1 cellular context compared by ENCODE assay signal in genomic region chr6:43180985-43181384, GRCh38.
TF ChIP-seq lines count a peak whose summit lies in the region.

No MANE protein-coding gene starts in this region.

TF ChIP-seq in K562, 482 proteins besides CTCF, POLR2A, EP300 and RAD21:
- 0 out of 2 replicates have a peak, but pooled peaks have one; percentile 52 for TF ChIP-seq SUPT5H (IDR thresholded peaks at IDR 0.05)
- TF ChIP-seq NONO (IDR thresholded peaks at IDR 0.05; ENCODE audit: low read depth in 2 of 2, low read length in 1 of 2) = no peak
- no peak for TF ChIP-seq ETV5 (CRISPR knock-in tag; IDR thresholded peaks at IDR 0.05; ENCODE audit: low read depth)
- peak; percentile 11 for TF ChIP-seq CHD4 (IDR thresholded peaks at IDR 0.05; ENCODE audit: insufficient read depth, insufficient replicate concordance, low read depth, low read length, poor library complexity, severe bottlenecking)
- TF ChIP-seq EGR1 (conservative IDR thresholded peaks at IDR 0.05) = peak; percentile 65
- TF ChIP-seq BRD9 (IDR thresholded peaks at IDR 0.05; ENCODE audit: low read depth, partially characterized antibody) = no peak
- TF ChIP-seq LARP7 (IDR thresholded peaks at IDR 0.05) = peak; percentile 50; the same call in 1 of the 2 replicates
- no peak for TF ChIP-seq SMC3 (conservative IDR thresholded peaks at IDR 0.05; ENCODE audit: insufficient read depth, low read depth, low read length)
- no peak for TF ChIP-seq CBX5 (IDR thresholded peaks at IDR 0.05; ENCODE audit: borderline replicate concordance, low read depth)
- TF ChIP-seq ARID1B (IDR thresholded peaks at IDR 0.05) = 0 out of 2 replicates have a peak, but pooled peaks have one; percentile 9
- 0 out of 2 replicates have a peak, but pooled peaks have one; percentile 42 for TF ChIP-seq ELF4 (CRISPR knock-in tag; IDR thresholded peaks at IDR 0.05)
- peak; percentile 62 for TF ChIP-seq POLR2B (IDR thresholded peaks at IDR 0.05; ENCODE audit: low read depth, partially characterized antibody)
- TF ChIP-seq THAP7 (CRISPR knock-in tag; IDR thresholded peaks at IDR 0.05) = no peak
- TF ChIP-seq PKNOX1 (IDR thresholded peaks at IDR 0.05) = peak; percentile 27; the same call in 1 of the 2 replicates
- no peak for TF ChIP-seq ZNF280B (CRISPR knock-in tag; IDR thresholded peaks at IDR 0.05)
- TF ChIP-seq ZBTB2 (IDR thresholded peaks at IDR 0.05) = 0 out of 2 replicates have a peak, but pooled peaks have one; percentile 43
- TF ChIP-seq POLR2G (IDR thresholded peaks at IDR 0.05; ENCODE audit: low read depth, low read length) = no peak
- peak; percentile 18; the same call in 1 of the 2 replicates for TF ChIP-seq DPF2 (IDR thresholded peaks at IDR 0.05)
- 0 out of 2 replicates have a peak, but pooled peaks have one; percentile 37 for TF ChIP-seq GATAD2A (IDR thresholded peaks at IDR 0.05)
- 0 out of 2 replicates have a peak, but pooled peaks have one; percentile 54 for TF ChIP-seq HBP1 (CRISPR knock-in tag; IDR thresholded peaks at IDR 0.05)
- peak; percentile 69; the same call in 1 of the 2 replicates for TF ChIP-seq THRB (CRISPR knock-in tag; conservative IDR thresholded peaks at IDR 0.05)
- TF ChIP-seq TCF3 (CRISPR knock-in tag; IDR thresholded peaks at IDR 0.05) = peak; percentile 10; the same call in 1 of the 2 replicates
- TF ChIP-seq ZBTB9 (CRISPR knock-in tag; IDR thresholded peaks at IDR 0.05) = 0 out of 2 replicates have a peak, but pooled peaks have one; percentile 19
- no peak for TF ChIP-seq DLX4 (CRISPR knock-in tag; IDR thresholded peaks at IDR 0.05)
